9 cellular contexts compared by ENCODE assay signal in the genomic region with DNA sequence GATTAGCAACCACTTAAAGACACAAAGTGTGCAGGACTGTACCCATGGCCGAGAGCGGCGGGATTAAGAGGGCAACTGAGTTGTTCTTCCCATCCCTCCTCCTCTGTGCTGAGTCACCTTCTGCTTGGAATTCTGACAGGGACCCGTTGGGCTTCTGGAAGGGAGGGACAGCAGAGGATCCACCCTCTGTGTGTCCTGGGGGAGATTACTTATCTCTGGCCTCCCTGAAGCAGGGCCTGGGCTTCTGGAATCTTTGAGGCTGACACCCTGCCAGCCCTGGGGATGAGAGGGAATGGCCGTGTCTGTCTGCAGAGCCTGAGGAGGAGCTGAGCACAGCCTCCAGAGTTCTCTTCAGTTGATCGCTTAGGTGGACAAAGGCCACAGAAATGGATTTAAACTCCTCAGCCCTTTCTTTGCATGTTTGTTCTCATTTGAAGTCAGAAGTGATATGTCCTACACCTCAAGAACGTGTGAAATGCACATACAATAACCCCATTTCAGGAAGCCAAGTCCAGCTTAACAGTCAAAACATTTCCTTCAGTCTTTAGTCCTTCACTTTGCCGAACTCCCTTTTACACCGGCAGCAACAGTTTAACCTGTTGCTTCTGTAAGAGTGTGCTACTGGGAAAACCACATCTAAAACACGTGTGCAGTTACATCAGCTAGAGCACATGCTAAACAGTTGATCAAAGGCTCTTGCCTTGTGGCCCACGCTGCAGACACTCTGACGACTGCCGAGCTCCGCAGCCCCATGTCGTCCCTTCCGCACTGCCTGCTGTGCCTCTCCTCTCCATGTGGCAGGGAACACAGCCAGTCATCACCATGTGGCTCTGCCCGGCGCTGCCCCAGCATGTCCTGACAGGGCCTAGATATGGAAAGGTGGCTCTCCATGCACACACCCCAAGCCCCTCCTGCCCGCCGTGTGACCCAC. TPM values are rescaled to one million over a fixed set of nuclear protein-coding genes. Genes with fewer than 3 reads are reported as not detected.
DNase-seq lines count a peak whose midpoint lies in the region; ATAC-seq and TF ChIP-seq lines count a peak whose summit lies in the region.
"Had no signal": no experiment of that assay in that cellular context is flagged by ENCODE, and none has a peak within 500 bp of the region (broad histone marks: within the 10 kb centered on the region; RNA-seq: fewer than 3 reads in every experiment).

No MANE protein-coding gene starts in this region.

- H3K27ac ChIP-seq in CD4-positive, CD25-positive, alpha-beta regulatory T cell (ENCODE audit: insufficient read depth, low read length, poor library complexity, severe bottlenecking) = peak overlapping the region; percentile 97
- peak overlapping the region; percentile 66 to 92 (median 80) for H3K27ac ChIP-seq in spleen
- no peak overlapping the region for H3K27ac ChIP-seq in body of pancreas

- peak; percentile 93 for ATAC-seq in CD4-positive, CD25-positive, alpha-beta regulatory T cell (ENCODE audit: low read depth in 2 of 2)
- ATAC-seq in GM19324 (IDR thresholded peaks at IDR 0.05; ENCODE audit: low FRiP score, unreplicated experiment) (no peak), body of pancreas (no peak)

- H3K36me3 ChIP-seq in CD4-positive, CD25-positive, alpha-beta regulatory T cell (ENCODE audit: control insufficient read depth, insufficient read depth, low read length) = peaks cover 53% of the 10 kb centered on the region
- H3K36me3 ChIP-seq in spleen = peaks cover 0 to 98% (median 15%) of the 10 kb centered on the region in 6 donors
- H3K36me3 ChIP-seq in body of pancreas (replicated peaks in 1 of 2; ENCODE audit: insufficient read depth in 1 of 2, low read depth in 2 of 2) = no peaks in the 10 kb centered on the region

- intact Hi-C loops in spleen (cut with DNase I; ENCODE audit: low total_unique reads) (loop anchor here (10.0 kb wide), 1 partner anchor 45 kb away; no protein-coding TSS in a partner anchor), body of pancreas (cut with DNase I) (no loop called here)

- H3K27me3 Mint-ChIP-seq in CD4-positive, CD25-positive, alpha-beta regulatory T cell = no peaks in the 10 kb centered on the region

- no peaks in the 10 kb centered on the region for H3K27me3 ChIP-seq in CD4-positive, CD25-positive, alpha-beta regulatory T cell (ENCODE audit: control insufficient read depth, insufficient read depth, low read length)
- no peaks in the 10 kb centered on the region for H3K27me3 ChIP-seq in spleen (replicated peaks in 1 of 7)
- no peaks in the 10 kb centered on the region for H3K27me3 ChIP-seq in body of pancreas

- peaks cover 66% of the 10 kb centered on the region for H3K36me3 Mint-ChIP-seq in CD4-positive, CD25-positive, alpha-beta regulatory T cell

- H3K9me3 Mint-ChIP-seq in CD4-positive, CD25-positive, alpha-beta regulatory T cell = peaks cover 0 to 1% (median 0%) of the 10 kb centered on the region in 7 donors

- peak; percentile 76 to 93 (median 84) for DNase-seq in CD4-positive, CD25-positive, alpha-beta regulatory T cell
- DNase-seq in activated CD4-positive, alpha-beta T cell treated with anti-CD3 and anti-CD28 coated beads for 1 hour = peak; percentile 70
- DNase-seq in activated naive CD8-positive, alpha-beta T cell treated with anti-CD3 and anti-CD28 coated beads, Interleukin-2, amount 50 U/mL, for 16 hours (ENCODE audit: low read depth, low spot score) = peak; percentile 59
- DNase-seq in spleen = peak; percentile 88
- DNase-seq in NCI-H2171 treated with DMSO at 0.1 percent for 48 hours (lab: John Stamatoyannopoulos, UW) = no peak
- no peak for DNase-seq in body of pancreas
- DNase-seq in AML-193 (lab: John Stamatoyannopoulos, UW) = no peak
- DNase-seq: KBM-7 had no signal

- peak overlapping the region; percentile 56 for H3K4me3 ChIP-seq in CD4-positive, CD25-positive, alpha-beta regulatory T cell (ENCODE audit: low read depth, low read length)
- peak overlapping the region in 1 of 8 donors; percentile 26 for H3K4me3 ChIP-seq in spleen
- H3K4me3 ChIP-seq in body of pancreas = no peak overlapping the region

- TF ChIP-seq CTCF in spleen (IDR thresholded peaks at IDR 0.05 in 8 of 11, conservative IDR thresholded peaks at IDR 0.05 in 3 of 11) = no peak
- TF ChIP-seq CTCF in body of pancreas (IDR thresholded peaks at IDR 0.05) = no peak

- no peak for TF ChIP-seq POLR2A in spleen (IDR thresholded peaks at IDR 0.05)
- TF ChIP-seq POLR2A in body of pancreas (IDR thresholded peaks at IDR 0.05) = no peak

- peaks cover 44 to 99% (median 83%) of the 10 kb centered on the region in 4 donors for H3K4me1 Mint-ChIP-seq in CD4-positive, CD25-positive, alpha-beta regulatory T cell

- 43 to 61% (median 52%) methylated on average over 19 to 20 of the region's 20 CpGs for WGBS in spleen, 5 donors
- WGBS in body of pancreas, 2 donors = 54 to 57% methylated on average over 19 to 20 of the region's 20 CpGs

- peak overlapping the region in 2 of 3 donors; percentile 98 to 99 for H3K27ac Mint-ChIP-seq in CD4-positive, CD25-positive, alpha-beta regulatory T cell

- no peaks in the 10 kb centered on the region for H3K9me3 ChIP-seq in CD4-positive, CD25-positive, alpha-beta regulatory T cell (ENCODE audit: control insufficient read depth in 2 of 2, low read length in 2 of 2)
- H3K9me3 ChIP-seq in spleen (no peaks in the 10 kb centered on the region), body of pancreas (no peaks in the 10 kb centered on the region)

- peak overlapping the region; percentile 74 to 85 (median 82) for H3K4me3 Mint-ChIP-seq in CD4-positive, CD25-positive, alpha-beta regulatory T cell

- H3K4me1 ChIP-seq in CD4-positive, CD25-positive, alpha-beta regulatory T cell (ENCODE audit: control insufficient read depth, insufficient read depth, low read length, poor library complexity, severe bottlenecking) = peaks cover 99% of the 10 kb centered on the region
- H3K4me1 ChIP-seq in spleen (peaks cover 22 to 100% (median 91%) of the 10 kb centered on the region in 6 donors), body of pancreas (no peaks in the 10 kb centered on the region)

RNA-seq across cellular contexts. Expression of gene IKZF1, which starts 55.7 kb away (rescaled TPM):
- 376 TPM for total RNA-seq in CD4-positive, CD25-positive, alpha-beta regulatory T cell
- polyA plus RNA-seq in CD4-positive, CD25-positive, alpha-beta regulatory T cell = 100 to 1,000 TPM; 153 to 176 (median 164) TPM
- total RNA-seq in spleen (100 to 1,000 TPM; 212 to 389 (median 260) TPM), body of pancreas (10 to 100 TPM in 1 of 2 donors, 1 to 10 TPM in 1; 3.9 to 16.5 TPM)
- polyA plus RNA-seq in spleen = 10 to 100 TPM; 36.4 to 39.2 (median 37.9) TPM

Comparison
In these comparisons a context has a peak if more than half of its experiments do, and no peak if none do; other contexts are left out.
1. ATAC-seq: peak in CD4-positive, CD25-positive, alpha-beta regulatory T cell (2 of 2); none in GM19324 (single experiment) and body of pancreas (single experiment).
2. DNase-seq: peak in CD4-positive, CD25-positive, alpha-beta regulatory T cell (3 of 3), activated CD4-positive, alpha-beta T cell treated with anti-CD3 and anti-CD28 coated beads for 1 hour (single experiment), activated naive CD8-positive, alpha-beta T cell treated with anti-CD3 and anti-CD28 coated beads, Interleukin-2, amount 50 U/mL, for 16 hours (single experiment) and spleen (single experiment); none in NCI-H2171 treated with DMSO at 0.1 percent for 48 hours (single experiment), body of pancreas (0 of 4) and AML-193 (0 of 2).
3. H3K27ac ChIP-seq: peak in CD4-positive, CD25-positive, alpha-beta regulatory T cell (single experiment) and spleen (8 of 8); none in body of pancreas (0 of 4).
4. RNA of gene IKZF1, which starts 55.7 kb away (total RNA-seq): 376 TPM in CD4-positive, CD25-positive, alpha-beta regulatory T cell (single experiment) and 212 to 389 TPM in spleen; 3.9 to 16.5 TPM in body of pancreas; every median in the first group is over 10 times any median in the second.